9 cellular contexts compared by ENCODE assay signal in the genomic region with DNA sequence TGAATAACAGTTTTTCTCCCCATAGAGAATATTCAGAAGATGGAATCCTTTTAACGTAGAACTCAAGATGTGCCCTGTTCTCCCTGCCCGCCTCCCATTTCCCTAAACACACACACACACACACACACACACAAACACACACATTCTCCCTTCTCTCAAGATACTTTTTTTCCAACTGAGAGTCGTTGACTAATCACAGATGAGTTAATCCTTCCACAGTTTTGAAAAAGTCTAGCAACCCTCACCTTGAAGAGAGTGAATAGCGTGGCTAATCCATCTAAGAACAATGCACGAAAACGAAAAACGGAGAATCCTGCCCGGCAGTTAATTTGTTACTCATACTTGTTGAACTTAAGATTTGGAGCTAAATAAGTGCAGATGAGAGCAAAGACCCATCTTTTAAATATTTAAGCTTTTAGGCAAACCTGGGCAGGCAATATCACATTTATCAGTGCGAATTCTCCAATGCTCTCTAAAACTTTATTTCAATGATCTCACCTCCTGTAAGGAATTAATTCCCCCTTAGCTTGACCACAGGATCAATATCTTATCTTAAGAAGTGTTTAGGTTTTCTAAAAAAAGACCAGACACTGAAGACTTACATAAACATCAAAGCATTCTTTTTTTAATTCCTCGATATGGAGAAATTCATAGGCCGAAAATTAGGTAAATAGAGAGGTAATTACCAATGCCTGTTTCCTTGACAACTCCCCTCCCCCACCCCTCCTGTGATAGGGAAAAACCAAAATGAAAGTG. TPM values are rescaled to one million over a fixed set of nuclear protein-coding genes. Genes with fewer than 3 reads are reported as not detected.
A peak's percentile ranks its signal among the peaks of the same experiment; 100 is the strongest.
DNase-seq lines count a peak whose midpoint lies in the region; ATAC-seq, FAIRE-seq and TF ChIP-seq lines count a peak whose summit lies in the region.
"Had no signal": no experiment of that assay in that cellular context is flagged by ENCODE, and none has a peak within 500 bp of the region (broad histone marks: within the 10 kb centered on the region; RNA-seq: fewer than 3 reads in every experiment).

No MANE protein-coding gene starts in this region.

- H3K36me3 ChIP-seq in esophagus muscularis mucosa (no peaks in the 10 kb centered on the region), neutrophil (no peaks in the 10 kb centered on the region)

- intact Hi-C loops in esophagus muscularis mucosa (cut with DNase I) = no loop called here

- H3K4me1 Mint-ChIP-seq in activated CD8-positive, alpha-beta memory T cell treated with anti-CD3 and anti-CD28 coated beads, Interleukin-2, amount 10 ng/mL, durations not matched to agents 7 days and 5 days = peaks cover 19% of the 10 kb centered on the region

- TF ChIP-seq EP300 in esophagus muscularis mucosa (IDR thresholded peaks at IDR 0.05) = no peak

- H3K9me3 ChIP-seq in esophagus muscularis mucosa = no peaks in the 10 kb centered on the region
- H3K9me3 ChIP-seq in neutrophil = no peaks in the 10 kb centered on the region

- no peak for FAIRE-seq in frontal cortex (lab: Jason Lieb, UNC)
- FAIRE-seq: colon had no signal

- POLR2A ChIA-PET in GM10248 (lab: Yijun Ruan, JAX) = no interaction called here

- H3K27ac ChIP-seq in esophagus muscularis mucosa (replicated peaks in 1 of 4) (peak overlapping the region in 2 of 4 donors; percentile 80 to 81), neutrophil (no peak overlapping the region)

- H3K4me3 ChIP-seq in esophagus muscularis mucosa (peak overlapping the region; percentile 69 to 79 (median 74)), neutrophil (ENCODE audit: low read depth in 1 of 2, low read length in 1 of 2) (peak overlapping the region; percentile 52 to 62)

- H3K4me1 ChIP-seq in esophagus muscularis mucosa = peaks cover 0 to 36% (median 30%) of the 10 kb centered on the region in 4 donors
- H3K4me1 ChIP-seq in neutrophil (ENCODE audit: control insufficient read depth in 1 of 2, insufficient read depth in 1 of 2, low read depth in 1 of 2, low read length in 1 of 2) = peaks cover 10 to 22% of the 10 kb centered on the region in 2 experiments

- no peak for TF ChIP-seq POLR2A in esophagus muscularis mucosa (IDR thresholded peaks at IDR 0.05; ENCODE audit: low read depth)

- H3K27ac Mint-ChIP-seq in activated CD8-positive, alpha-beta memory T cell treated with anti-CD3 and anti-CD28 coated beads, Interleukin-2, amount 10 ng/mL, durations not matched to agents 7 days and 5 days = peak overlapping the region; percentile 69

- no peak for ATAC-seq in activated CD8-positive, alpha-beta memory T cell treated with anti-CD3 and anti-CD28 coated beads, Interleukin-2, amount 10 ng/mL, durations not matched to agents 7 days and 5 days
- ATAC-seq in GM21528 (IDR thresholded peaks at IDR 0.05; ENCODE audit: low FRiP score, unreplicated experiment) = no peak

- TF ChIP-seq CTCF in esophagus muscularis mucosa (IDR thresholded peaks at IDR 0.05) (no peak), neutrophil (IDR thresholded peaks at IDR 0.05) (no peak), GM10248 (IDR thresholded peaks at IDR 0.05; ENCODE audit: control extremely low read depth, extremely low read depth, low read depth, missing control alignments) (no peak)

- no peaks in the 10 kb centered on the region for H3K9me3 Mint-ChIP-seq in activated CD8-positive, alpha-beta memory T cell treated with anti-CD3 and anti-CD28 coated beads, Interleukin-2, amount 10 ng/mL, durations not matched to agents 7 days and 5 days (ENCODE audit: low read depth)

- peaks cover 2% of the 10 kb centered on the region for H3K36me3 Mint-ChIP-seq in activated CD8-positive, alpha-beta memory T cell treated with anti-CD3 and anti-CD28 coated beads, Interleukin-2, amount 10 ng/mL, durations not matched to agents 7 days and 5 days

- no peak for DNase-seq in activated CD8-positive, alpha-beta memory T cell treated with anti-CD3 and anti-CD28 coated beads, Interleukin-2, amount 10 ng/mL, durations not matched to agents 7 days and 5 days
- no peak for DNase-seq in activated CD8-positive, alpha-beta memory T cell treated with anti-CD3 and anti-CD28 coated beads, Interleukin-2, amount 50 U/mL, for 48 hours
- DNase-seq in RPMI7951 (ENCODE audit: low read depth) (peak; percentile 24), esophagus muscularis mucosa (ENCODE audit: extremely low spot score) (peak; percentile 14), frontal cortex (ENCODE audit: low spot score in 2 of 2) (no peak), GM10248 (ENCODE audit: extremely low spot score) (no peak)

- 21% methylated on average over 11 of the region's 11 CpGs for WGBS in esophagus muscularis mucosa

- CTCF ChIA-PET in activated CD8-positive, alpha-beta memory T cell treated with anti-CD3 and anti-CD28 coated beads, Interleukin-2, amount 10 ng/mL, durations not matched to agents 7 days and 5 days (lab: Charles Lee) = interaction anchor here (2.7 kb wide), 1 partner anchor 98 kb away, joined by 10 read pairs; no protein-coding TSS in a partner anchor
- CTCF ChIA-PET in GM10248 (lab: Yijun Ruan, JAX) = interaction anchor here (1.3 to 1.6 kb wide), 2 partner anchors 10 to 342 kb away, joined by 3 read pairs; no protein-coding TSS in a partner anchor

- H3K27me3 Mint-ChIP-seq in activated CD8-positive, alpha-beta memory T cell treated with anti-CD3 and anti-CD28 coated beads, Interleukin-2, amount 10 ng/mL, durations not matched to agents 7 days and 5 days = peaks cover 6% of the 10 kb centered on the region

- H3K27me3 ChIP-seq in esophagus muscularis mucosa (no peaks in the 10 kb centered on the region), neutrophil (peaks cover 28% of the 10 kb centered on the region)

- peak overlapping the region; percentile 78 for H3K4me3 Mint-ChIP-seq in activated CD8-positive, alpha-beta memory T cell treated with anti-CD3 and anti-CD28 coated beads, Interleukin-2, amount 10 ng/mL, durations not matched to agents 7 days and 5 days

RNA-seq across cellular contexts. Expression of gene AGPAT4, which starts 1.1 kb away (rescaled TPM):
- 1 to 10 TPM; 3.1 to 4.1 TPM for total RNA-seq in activated CD8-positive, alpha-beta memory T cell treated with anti-CD3 and anti-CD28 coated beads, Interleukin-2, amount 10 ng/mL, durations not matched to agents 7 days and 5 days
- 15.5 and 16.2 TPM in 2 replicates for total RNA-seq in RPMI7951 (2014; rRNA removed; shearing (Covaris generic))
- total RNA-seq in esophagus muscularis mucosa (10 to 100 TPM in 2 of 4 donors, 1 to 10 TPM in 2; 7.9 to 12.6 (median 10.0) TPM), frontal cortex (44.4 TPM)

Comparison
In these comparisons a context has a peak if more than half of its experiments do, and no peak if none do; other contexts are left out.
1. DNase-seq: peak in RPMI7951 (single experiment) and esophagus muscularis mucosa (single experiment); none in activated CD8-positive, alpha-beta memory T cell treated with anti-CD3 and anti-CD28 coated beads, Interleukin-2, amount 10 ng/mL, durations not matched to agents 7 days and 5 days (single experiment), activated CD8-positive, alpha-beta memory T cell treated with anti-CD3 and anti-CD28 coated beads, Interleukin-2, amount 50 U/mL, for 48 hours (single experiment), frontal cortex (0 of 2) and GM10248 (single experiment).